In the genomic region with DNA sequence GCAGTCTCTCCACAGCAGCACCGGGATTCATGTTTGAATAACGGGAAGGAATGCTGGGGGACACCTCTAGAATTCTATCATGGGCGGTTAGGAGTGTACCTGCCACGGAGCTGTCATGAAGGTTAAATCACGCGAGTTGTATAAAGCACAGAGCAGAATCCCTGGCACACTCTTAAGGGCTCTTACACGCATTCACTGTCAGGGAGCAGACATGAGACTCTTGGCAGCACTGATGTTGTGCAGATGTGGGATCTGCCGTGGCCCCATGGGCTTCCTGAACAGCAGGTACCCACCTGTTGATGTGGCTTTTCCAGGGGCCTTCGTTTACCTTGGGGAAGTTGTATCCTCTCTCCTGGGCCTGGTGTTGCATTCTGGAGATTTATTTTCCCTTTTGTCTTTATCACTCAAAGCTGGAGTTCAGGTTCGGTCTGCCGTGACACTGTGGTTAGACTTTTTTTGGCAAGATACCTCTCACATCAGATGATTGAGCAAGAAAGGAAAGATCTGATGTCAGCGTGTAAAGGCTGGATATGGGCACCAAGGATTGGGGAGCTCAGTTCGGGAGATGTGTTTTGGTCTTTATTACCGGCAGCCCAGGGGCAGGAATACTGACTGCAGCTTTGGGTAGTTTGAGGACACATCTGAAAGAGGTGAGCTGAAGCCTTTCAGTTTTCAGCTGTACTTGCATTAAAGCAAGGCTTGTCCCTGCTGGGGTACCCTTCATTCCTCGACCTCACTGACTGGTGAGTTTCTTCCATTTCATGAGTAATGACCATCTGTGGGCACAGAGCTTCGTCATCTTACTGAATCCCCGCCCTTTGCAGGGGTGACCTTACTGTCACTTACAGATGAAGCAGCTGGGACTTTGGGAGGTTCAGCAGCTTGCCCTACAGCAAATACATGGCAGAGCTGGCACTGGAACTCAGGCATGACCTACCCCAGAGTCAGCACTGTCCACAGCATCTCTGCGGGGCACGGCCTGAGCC, we compare ENCODE assay signal across 9 cellular contexts. TPM values are rescaled to one million over a fixed set of nuclear protein-coding genes. Genes with fewer than 3 reads are reported as not detected.
A peak's percentile ranks its signal among the peaks of the same experiment; 100 is the strongest.
DNase-seq lines count a peak whose midpoint lies in the region; ATAC-seq and TF ChIP-seq lines count a peak whose summit lies in the region.
"Had no signal": no experiment of that assay in that cellular context is flagged by ENCODE, and none has a peak within 500 bp of the region (broad histone marks: within the 10 kb centered on the region; RNA-seq: fewer than 3 reads in every experiment).

No MANE protein-coding gene starts in this region.

- peaks cover 42% of the 10 kb centered on the region for H3K4me1 ChIP-seq in body of pancreas
- peaks cover 22% of the 10 kb centered on the region for H3K4me1 ChIP-seq in mesenchymal stem cell (ENCODE audit: control insufficient read depth, insufficient read depth, low read depth, low read length)

- no peak overlapping the region for H2BK15ac ChIP-seq in mesenchymal stem cell (ENCODE audit: low read depth, poor library complexity, severe bottlenecking)

- H3K27ac ChIP-seq in body of pancreas (peak overlapping the region in 3 of 4 donors; percentile 50 to 80 (median 71)), mesenchymal stem cell (ENCODE audit: low read length, poor library complexity, severe bottlenecking) (no peak overlapping the region)

- H3K4me2 ChIP-seq in mesenchymal stem cell (ENCODE audit: low read length, poor library complexity, severe bottlenecking) = no peak overlapping the region

- WGBS in body of pancreas, 2 donors = 80 to 83% methylated on average over 17 to 19 of the region's 19 CpGs
- WGBS in mesenchymal stem cell = 95% methylated on average over 19 of the region's 19 CpGs

- ATAC-seq in body of pancreas (no peak), GM18870 (IDR thresholded peaks at IDR 0.05; ENCODE audit: unreplicated experiment) (no peak), GM18519 (IDR thresholded peaks at IDR 0.05; ENCODE audit: low FRiP score, unreplicated experiment) (no peak)

- H3K14ac ChIP-seq in mesenchymal stem cell (ENCODE audit: low read length in 2 of 2) = peak overlapping the region in 1 of 2 experiments; percentile 8

- peaks cover 22% of the 10 kb centered on the region for H3K79me1 ChIP-seq in mesenchymal stem cell (replicated peaks; ENCODE audit: low read length, poor library complexity, severe bottlenecking)

- H3K27me3 ChIP-seq in body of pancreas (no peaks in the 10 kb centered on the region), mesenchymal stem cell (ENCODE audit: control insufficient read depth in 1 of 2, insufficient read depth in 1 of 2, low read length in 2 of 2) (no peaks in the 10 kb centered on the region)

- H2BK12ac ChIP-seq in mesenchymal stem cell (ENCODE audit: low read length in 2 of 2) = peak overlapping the region; percentile 59 to 79

- peak; percentile 27 for DNase-seq in stimulated activated CD4-positive, alpha-beta T cell treated with anti-CD3 and anti-CD28 coated beads, Interleukin-15, amount 100 ng/mL, for 24 hours
- no peak for DNase-seq in stimulated activated CD4-positive, alpha-beta T cell treated with anti-CD3 and anti-CD28 coated beads, Interleukin-4, amount 100 ng/mL, for 24 hours
- DNase-seq in body of pancreas (no peak), mesenchymal stem cell (no peak), NCI-H82 treated with DMSO at 0.1 percent for 48 hours (lab: John Stamatoyannopoulos, UW; ENCODE audit: unreplicated experiment) (no peak)
- DNase-seq in stimulated activated CD4-positive, alpha-beta T cell treated with anti-CD3 and anti-CD28 coated beads, Interleukin-12 subunit alpha, Interleukin-12 subunit beta, amount 100 ng/mL, for 4 hours = no peak
- DNase-seq: foreskin melanocyte had no signal

- no peaks in the 10 kb centered on the region for H3K9me3 ChIP-seq in body of pancreas
- no peaks in the 10 kb centered on the region for H3K9me3 ChIP-seq in mesenchymal stem cell (ENCODE audit: control insufficient read depth, low read length)

- no peak overlapping the region for H3K23ac ChIP-seq in mesenchymal stem cell (ENCODE audit: low read length in 2 of 2)

- H3K4me3 ChIP-seq in body of pancreas (no peak overlapping the region), mesenchymal stem cell (ENCODE audit: insufficient read depth in 1 of 2, low read depth in 1 of 2, low read length in 2 of 2) (peak overlapping the region in 1 of 2 experiments; percentile 10)

- H4K91ac ChIP-seq in mesenchymal stem cell (ENCODE audit: low read length) = peak overlapping the region; percentile 73

- TF ChIP-seq CTCF in body of pancreas (IDR thresholded peaks at IDR 0.05) = no peak

- H4K8ac ChIP-seq in mesenchymal stem cell (ENCODE audit: low read length) = peak overlapping the region; percentile 27

- H3K4ac ChIP-seq in mesenchymal stem cell (ENCODE audit: low read depth in 1 of 2, low read length in 2 of 2) = peak overlapping the region; percentile 13 to 53

- no peaks in the 10 kb centered on the region for H3K36me3 ChIP-seq in body of pancreas (replicated peaks in 1 of 2; ENCODE audit: insufficient read depth in 1 of 2, low read depth in 2 of 2)
- H3K36me3 ChIP-seq in mesenchymal stem cell (ENCODE audit: control insufficient read depth in 1 of 2, insufficient read depth in 2 of 2, low read depth in 1 of 2, low read length in 2 of 2) = peaks cover 26 to 34% of the 10 kb centered on the region in 2 experiments

- H2AK5ac ChIP-seq in mesenchymal stem cell (ENCODE audit: low read length, severe bottlenecking) = peak overlapping the region; percentile 72

- intact Hi-C loops in body of pancreas (cut with DNase I) = no loop called here

- peak overlapping the region; percentile 19 to 34 for H3K18ac ChIP-seq in mesenchymal stem cell (ENCODE audit: low read depth in 1 of 2, low read length in 2 of 2)

- TF ChIP-seq POLR2A in body of pancreas (IDR thresholded peaks at IDR 0.05) = no peak

- H2BK5ac ChIP-seq in mesenchymal stem cell (ENCODE audit: low read depth, low read length, poor library complexity, severe bottlenecking) = no peak overlapping the region

- H2AFZ ChIP-seq in mesenchymal stem cell (ENCODE audit: low read depth, low read length) = no peak overlapping the region

- peak overlapping the region; percentile 39 for H2BK120ac ChIP-seq in mesenchymal stem cell (ENCODE audit: low read depth, low read length)

- H3K9ac ChIP-seq in mesenchymal stem cell (ENCODE audit: low read length) = peak overlapping the region; percentile 67

RNA-seq across cellular contexts. Expression of gene KNOP1, which starts 19.3 kb away (rescaled TPM):
- 10 to 100 TPM in 1 of 2 donors, 1 to 10 TPM in 1; 8.6 to 12.2 TPM for total RNA-seq in body of pancreas
- polyA plus RNA-seq in mesenchymal stem cell (2013, experiment 1 of 2) = 49.1 TPM
- 47.9 TPM for polyA plus RNA-seq in mesenchymal stem cell (2013, experiment 2 of 2)

RNA-seq across cellular contexts. Expression of gene IQCK, which starts 19.3 kb away (rescaled TPM):
- total RNA-seq in body of pancreas = 10 to 100 TPM; 10.9 to 52.7 TPM
- 17.2 TPM for polyA plus RNA-seq in mesenchymal stem cell (2013, experiment 1 of 2)
- polyA plus RNA-seq in mesenchymal stem cell (2013, experiment 2 of 2) = 16.6 TPM
